15 cellular contexts compared by ENCODE assay signal in genomic region chr1:244339776-244340175, GRCh38.
"Had no signal": no experiment of that assay in that cellular context is flagged by ENCODE, and none has a peak within 500 bp of the region (broad histone marks: within the 10 kb centered on the region; RNA-seq: fewer than 3 reads in every experiment).

No MANE protein-coding gene starts in this region.

- ATAC-seq: gastrocnemius medialis, left lung had no signal

- H3K36me3 Mint-ChIP-seq: activated CD4-positive, alpha-beta memory T cell treated with anti-CD3 and anti-CD28 coated beads for 36 hours; memory B cell; T-cell had no signal

- FAIRE-seq: small intestine had no signal

- H3K4me1 Mint-ChIP-seq: memory B cell had no signal

- H3K4me3 Mint-ChIP-seq: activated CD4-positive, alpha-beta memory T cell treated with anti-CD3 and anti-CD28 coated beads for 36 hours; activated naive CD8-positive, alpha-beta T cell treated with anti-CD3 and anti-CD28 coated beads, Interleukin-2, amount 50 U/mL, for 24 hours; memory B cell; T-cell had no signal

- H3K4me3 ChIP-seq: cardiac muscle cell, colonic mucosa, gastrocnemius medialis, left lung, right atrium auricular region, transverse colon had no signal

- H3K27me3 ChIP-seq: cardiac muscle cell, colonic mucosa, gastrocnemius medialis, left lung, right atrium auricular region, transverse colon had no signal

- H3K36me3 ChIP-seq: cardiac muscle cell, colonic mucosa, gastrocnemius medialis, left lung, right atrium auricular region, transverse colon had no signal

- H3K9me3 Mint-ChIP-seq: activated CD4-positive, alpha-beta memory T cell treated with anti-CD3 and anti-CD28 coated beads for 36 hours; activated naive CD8-positive, alpha-beta T cell treated with anti-CD3 and anti-CD28 coated beads, Interleukin-2, amount 50 U/mL, for 24 hours; memory B cell; T-cell had no signal

- H3K27ac ChIP-seq: cardiac muscle cell, colonic mucosa, epithelial cell of prostate, gastrocnemius medialis, left lung, right atrium auricular region, transverse colon had no signal

- H3K4me1 ChIP-seq: colonic mucosa, gastrocnemius medialis, right atrium auricular region had no signal

- H3K9me3 ChIP-seq: colonic mucosa, gastrocnemius medialis, left lung, right atrium auricular region, transverse colon had no signal

- H3K27ac Mint-ChIP-seq: activated CD4-positive, alpha-beta memory T cell treated with anti-CD3 and anti-CD28 coated beads for 36 hours; activated naive CD8-positive, alpha-beta T cell treated with anti-CD3 and anti-CD28 coated beads, Interleukin-2, amount 50 U/mL, for 24 hours; memory B cell; T-cell had no signal

- DNase-seq: activated CD4-positive, alpha-beta memory T cell treated with anti-CD3 and anti-CD28 coated beads for 36 hours; activated naive CD4-positive, alpha-beta T cell treated with Interleukin-2 at 50 U/mL for 16 hours; activated naive CD8-positive, alpha-beta T cell treated with anti-CD3 and anti-CD28 coated beads, Interleukin-2, amount 50 U/mL, for 24 hours; colonic mucosa; effector memory CD4-positive, alpha-beta T cell; gastrocnemius medialis; islet precursor cell; left lung; small intestine; T-cell; transverse colon had no signal
